In genomic region chr9:113062256-113062931, GRCh38 we compare ENCODE assay signal across 1 cellular context. TPM values are rescaled to one million over a fixed set of nuclear protein-coding genes. Genes with fewer than 3 reads are reported as not detected.
"Had no signal": no experiment of that assay in that cellular context is flagged by ENCODE, and none has a peak within 500 bp of the region (broad histone marks: within the 10 kb centered on the region; RNA-seq: fewer than 3 reads in every experiment).

No MANE protein-coding gene starts in this region.

RNA-seq across cellular contexts. Expression of gene ZNF883, which starts 50.4 kb away (rescaled TPM):
- total RNA-seq: endothelial cell of umbilical vein had no signal
